Comparison of ENCODE assay signal across 6 cellular contexts in the genomic region with DNA sequence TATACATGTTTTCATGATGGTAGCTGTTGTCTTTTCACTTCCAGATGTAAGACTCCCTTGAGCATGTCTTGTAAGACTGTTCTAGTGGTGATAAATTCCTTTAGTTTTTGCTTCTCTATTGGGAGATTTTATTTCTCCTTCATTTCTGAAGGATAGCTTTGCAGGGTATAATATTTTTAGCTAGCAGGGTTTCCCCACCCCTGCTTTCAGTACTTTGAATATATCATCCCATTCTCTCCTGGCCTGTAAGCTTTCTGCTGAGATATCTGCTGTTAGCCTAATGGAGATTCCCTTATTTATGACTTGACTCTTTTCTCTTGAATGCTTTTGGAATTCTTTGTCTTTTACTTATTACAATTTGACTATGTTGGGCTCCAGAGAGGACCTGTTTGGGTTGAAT.
"Had no signal": no experiment of that assay in that cellular context is flagged by ENCODE, and none has a peak within 500 bp of the region (broad histone marks: within the 10 kb centered on the region; RNA-seq: fewer than 3 reads in every experiment).

No MANE protein-coding gene starts in this region.

- H3K4me2 ChIP-seq: KMS-11 had no signal

- H3K27ac ChIP-seq: HL-60, KMS-11 had no signal

- FAIRE-seq: HTR-8/SVneo had no signal

- DNase-seq: IMR-90, KBM-7, KG1 had no signal

- H3K9ac ChIP-seq: KMS-11 had no signal
